ENCODE assay signal across 18 cellular contexts in the genomic region with DNA sequence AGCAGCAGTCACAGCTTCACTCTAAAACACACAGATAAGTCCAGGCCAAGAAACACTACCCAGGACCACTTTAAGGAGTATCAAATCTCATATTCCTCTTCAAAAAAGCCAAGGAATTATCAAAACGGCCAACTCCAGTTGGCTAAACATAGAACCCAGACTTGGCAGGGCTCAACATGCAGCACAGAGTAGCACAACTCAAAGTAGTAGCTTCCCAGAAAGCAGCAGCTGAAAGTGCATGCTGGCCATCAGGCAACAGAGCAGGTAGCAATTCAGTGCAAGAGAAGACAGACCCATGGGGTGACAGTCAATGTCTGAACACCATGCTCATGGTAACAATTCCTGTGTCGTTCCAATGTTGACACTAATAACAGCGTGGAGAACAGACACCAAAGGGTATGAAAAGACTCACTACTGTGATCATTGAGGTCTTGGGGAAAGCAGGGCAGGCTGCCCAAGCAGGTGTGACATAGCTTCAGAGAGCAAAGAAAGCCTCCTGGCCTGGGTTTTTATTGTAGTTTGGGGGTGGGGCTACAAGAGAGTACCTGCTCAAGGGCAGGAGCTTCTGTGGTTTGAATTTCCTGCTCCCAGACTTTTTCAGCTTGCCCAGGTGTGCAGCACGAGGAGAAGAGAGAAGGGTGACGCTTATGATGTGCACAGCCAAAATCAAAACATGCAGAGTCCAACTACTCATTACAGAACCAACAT. TPM values are rescaled to one million over a fixed set of nuclear protein-coding genes. Genes with fewer than 3 reads are reported as not detected.
DNase-seq lines count a peak whose midpoint lies in the region; ATAC-seq and TF ChIP-seq lines count a peak whose summit lies in the region.
"Had no signal": no experiment of that assay in that cellular context is flagged by ENCODE, and none has a peak within 500 bp of the region (broad histone marks: within the 10 kb centered on the region; RNA-seq: fewer than 3 reads in every experiment).

No MANE protein-coding gene starts in this region.

- TF ChIP-seq CTCF in H9 (conservative IDR thresholded peaks at IDR 0.05) (no peak), body of pancreas (IDR thresholded peaks at IDR 0.05) (no peak), neural crest cell (conservative IDR thresholded peaks at IDR 0.05) (no peak), PC-3 (conservative IDR thresholded peaks at IDR 0.05; ENCODE audit: low read depth, low read length) (no peak)

- H3K79me2 ChIP-seq in H9 (ENCODE audit: insufficient read depth, low read length) (0 out of 2 replicates have a peak, but pooled peaks cover 2% of the 10 kb centered on the region), PC-3 (ENCODE audit: low read length) (no peaks in the 10 kb centered on the region)

- H3K14ac ChIP-seq in H9 (ENCODE audit: insufficient read depth, low read length): no peak overlapping the region

- H3K4me2 ChIP-seq in H9 (ENCODE audit: insufficient read depth, insufficient read length, low read length): no peak overlapping the region
- H3K4me2 ChIP-seq in PC-3 (ENCODE audit: low read length): no peak overlapping the region

- POLR2A ChIA-PET in PC-3 (lab: Charles Lee; ENCODE audit: unreplicated experiment): no interaction called here

- H3K27me3 Mint-ChIP-seq in H9 (ENCODE audit: low read depth) (no peaks in the 10 kb centered on the region), neural crest cell (ENCODE audit: low read depth) (no peaks in the 10 kb centered on the region)
- H3K27me3 Mint-ChIP-seq: activated CD8-positive, alpha-beta memory T cell treated with anti-CD3 and anti-CD28 coated beads, Interleukin-2, amount 10 ng/mL, durations not matched to agents 7 days and 5 days had no signal

- H3K79me1 ChIP-seq in H9 (ENCODE audit: insufficient read depth, low read depth, low read length, poor library complexity, severe bottlenecking): peaks cover 3% of the 10 kb centered on the region

- H3K36me3 Mint-ChIP-seq in H9 (ENCODE audit: insufficient read depth in 1 of 3, low read depth in 3 of 3): peaks cover 0 to 1% (median 0%) of the 10 kb centered on the region in 3 experiments; a peak in 3 of 7 replicates
- peaks cover 24% of the 10 kb centered on the region for H3K36me3 Mint-ChIP-seq in neural crest cell (ENCODE audit: low read depth)

- ATAC-seq in body of pancreas: peak; percentile 30
- ATAC-seq in PC-3: no peak
- ATAC-seq: activated CD8-positive, alpha-beta memory T cell treated with anti-CD3 and anti-CD28 coated beads, Interleukin-2, amount 10 ng/mL, durations not matched to agents 7 days and 5 days had no signal

- H3K4me3 Mint-ChIP-seq in H9 (no peak overlapping the region; a peak in 1 of 5 replicates), neural crest cell (peak overlapping the region; percentile 28)
- H3K4me3 Mint-ChIP-seq: activated CD8-positive, alpha-beta memory T cell treated with anti-CD3 and anti-CD28 coated beads, Interleukin-2, amount 10 ng/mL, durations not matched to agents 7 days and 5 days; activated T-helper 1 cell treated with anti-CD3 and anti-CD28 coated beads, Interleukin-12 subunit alpha, Interleukin-12 subunit beta, Interleukin-2, Interleukin-4 antibody, amounts not matched to agents 30 ng/mL and 10 ng/mL and 1 ng/mL, durations not matched to agents 14 hours and 24 hours and 36 hours had no signal

- no peaks in the 10 kb centered on the region for H3K9me2 ChIP-seq in PC-3 (replicated peaks; ENCODE audit: low read length)

- H2BK15ac ChIP-seq in H9 (ENCODE audit: low read depth, low read length): no peak overlapping the region

- no peak overlapping the region for H2BK120ac ChIP-seq in H9 (ENCODE audit: low read depth, low read length, poor library complexity, severe bottlenecking)

- H2AK5ac ChIP-seq in H9 (ENCODE audit: insufficient read length, low read length): no peak overlapping the region

- H3K4me3 ChIP-seq in body of pancreas (no peak overlapping the region), PC-3 (ENCODE audit: low read length) (no peak overlapping the region), HAP-1 (no peak overlapping the region)
- H3K4me3 ChIP-seq: breast epithelium, MG63 had no signal

- H3K56ac ChIP-seq in H9 (ENCODE audit: insufficient read length, low read depth, low read length): no peak overlapping the region

- H2BK5ac ChIP-seq in H9 (ENCODE audit: insufficient read length, low read length): peak overlapping the region; percentile 38

- no peak overlapping the region for H4K8ac ChIP-seq in H9 (replicated peaks; ENCODE audit: insufficient read length, low read depth, low read length)

- H4K20me1 ChIP-seq in H9 (ENCODE audit: control insufficient read depth, insufficient read depth, insufficient read length) (no peaks in the 10 kb centered on the region), PC-3 (ENCODE audit: low read length) (no peaks in the 10 kb centered on the region)

- no peaks in the 10 kb centered on the region for H3F3A ChIP-seq in PC-3 (ENCODE audit: low read length, unreplicated experiment)

- no peak overlapping the region for H3K9ac ChIP-seq in H9 (ENCODE audit: extremely low read depth, insufficient read length, low read length)
- no peak overlapping the region for H3K9ac ChIP-seq in PC-3 (ENCODE audit: low read length)

- peak overlapping the region; percentile 91 for H4K5ac ChIP-seq in H9 (ENCODE audit: insufficient read length, low read depth, low read length)

- H3K27me3 ChIP-seq in H9 (ENCODE audit: insufficient read depth, low read length) (no peaks in the 10 kb centered on the region), body of pancreas (no peaks in the 10 kb centered on the region), PC-3 (ENCODE audit: low read length) (no peaks in the 10 kb centered on the region), HAP-1 (ENCODE audit: low read depth) (no peaks in the 10 kb centered on the region)
- H3K27me3 ChIP-seq: breast epithelium, MG63 had no signal

- no peaks in the 10 kb centered on the region for H3K36me3 ChIP-seq in body of pancreas (replicated peaks in 1 of 2; ENCODE audit: insufficient read depth in 1 of 2, low read depth in 2 of 2)
- H3K36me3 ChIP-seq in PC-3 (ENCODE audit: low read depth, low read length): peaks cover 8% of the 10 kb centered on the region; the same call in 1 of the 2 replicates
- H3K36me3 ChIP-seq in HAP-1 (replicated peaks): no peaks in the 10 kb centered on the region
- H3K36me3 ChIP-seq: breast epithelium, MG63 had no signal

- in situ Hi-C loops in HAP-1 (cut with MboI; ENCODE audit: low sequenced_read_pairs): no loop called here

- H2AFZ ChIP-seq in H9 (ENCODE audit: low read length): no peak overlapping the region
- no peak overlapping the region for H2AFZ ChIP-seq in PC-3 (ENCODE audit: low read length)

- H3K27ac ChIP-seq in H9 (ENCODE audit: insufficient read length, low read depth, low read length): no peak overlapping the region
- H3K27ac ChIP-seq in body of pancreas: peak overlapping the region in 1 of 4 donors; percentile 5
- no peak overlapping the region for H3K27ac ChIP-seq in PC-3 (ENCODE audit: low read length)
- H3K27ac ChIP-seq: breast epithelium, epithelial cell of prostate, HL-60 had no signal

- no peak overlapping the region for H2BK12ac ChIP-seq in H9 (ENCODE audit: insufficient read length, low read depth, low read length)

- H3K18ac ChIP-seq in H9 (ENCODE audit: insufficient read length, low read depth, low read length): no peak overlapping the region

- H3T11ph ChIP-seq in H9 (ENCODE audit: low read length): no peak overlapping the region

- H3K4me1 Mint-ChIP-seq in H9 (peaks cover 5 to 10% of the 10 kb centered on the region in 2 experiments), neural crest cell (peaks cover 16% of the 10 kb centered on the region)

- DNase-seq in NCI-H2081 (lab: John Stamatoyannopoulos, UW) (peak; percentile 11 to 55), NCI-H2081 treated with DMSO at 0.1 percent for 48 hours (lab: John Stamatoyannopoulos, UW) (no peak), H9 (no peak), body of pancreas (peak in 1 of 4 donors; percentile 35), neural crest cell (ENCODE audit: low read depth, low spot score) (no peak), PC-3 (no peak), HPDE6-E6E7 (ENCODE audit: extremely low spot score) (no peak), HAP-1 (ENCODE audit: low spot score in 2 of 2) (no peak)
- DNase-seq: activated CD8-positive, alpha-beta memory T cell treated with anti-CD3 and anti-CD28 coated beads, Interleukin-2, amount 10 ng/mL, durations not matched to agents 7 days and 5 days; hippocampal formation; IMR-90; mammary epithelial cell; MG63; NCI-H1694 treated with DMSO at 0.1 percent for 48 hours had no signal

- H3K4ac ChIP-seq in H9 (ENCODE audit: low read depth, low read length): no peak overlapping the region

- no CpG with 5 or more reads among the region's 5 CpGs for WGBS in H9 (ENCODE audit: extremely low coverage, insufficient read length, low lambda C conversion rate)
- WGBS in body of pancreas, 2 donors: 39 to 45% methylated on average over 5 of the region's 5 CpGs

- CTCF ChIA-PET in PC-3 (lab: Charles Lee): no interaction called here

- H3K27ac Mint-ChIP-seq in H9 (peak overlapping the region in 1 of 3 experiments; percentile 68; a peak in 3 of 7 replicates), neural crest cell (ENCODE audit: unreplicated experiment) (no peak overlapping the region)
- H3K27ac Mint-ChIP-seq: activated CD8-positive, alpha-beta memory T cell treated with anti-CD3 and anti-CD28 coated beads, Interleukin-2, amount 10 ng/mL, durations not matched to agents 7 days and 5 days; activated T-helper 1 cell treated with anti-CD3 and anti-CD28 coated beads, Interleukin-12 subunit alpha, Interleukin-12 subunit beta, Interleukin-2, Interleukin-4 antibody, amounts not matched to agents 30 ng/mL and 10 ng/mL and 1 ng/mL, durations not matched to agents 14 hours and 24 hours and 36 hours had no signal

- no TSS peak for BruUV-seq in PC-3 (replicated peaks; lab: Mats Ljungman, UMichigan)

- H3K23ac ChIP-seq in H9 (ENCODE audit: insufficient read length, low read depth, low read length): no peak overlapping the region

- H3K9me3 Mint-ChIP-seq in H9: peaks cover 0 to 21% of the 10 kb centered on the region in 2 experiments; a peak in 3 of 5 replicates
- H3K9me3 Mint-ChIP-seq in neural crest cell: peaks cover 12% of the 10 kb centered on the region

- intact Hi-C loops in body of pancreas (cut with DNase I): no loop called here
- intact Hi-C loops in PC-3 (cut with micrococcal nuclease): no loop called here

- no peak overlapping the region for H4K91ac ChIP-seq in H9 (ENCODE audit: insufficient read length, low read depth, low read length)

- H3K4me1 ChIP-seq in H9 (ENCODE audit: insufficient read depth, low read length) (no peaks in the 10 kb centered on the region), body of pancreas (peaks cover 14% of the 10 kb centered on the region), PC-3 (ENCODE audit: insufficient read depth, low read length) (no peaks in the 10 kb centered on the region), HAP-1 (no peaks in the 10 kb centered on the region)
- H3K4me1 ChIP-seq: breast epithelium had no signal

- H2BK20ac ChIP-seq in H9 (ENCODE audit: low read depth, low read length, poor library complexity, severe bottlenecking): no peak overlapping the region

- no peaks in the 10 kb centered on the region for H3K23me2 ChIP-seq in H9 (ENCODE audit: insufficient read length, low read depth, low read length, poor library complexity, severe bottlenecking)

- H3K9me3 ChIP-seq in H9 (ENCODE audit: control insufficient read depth, low read depth, low read length) (no peaks in the 10 kb centered on the region), body of pancreas (no peaks in the 10 kb centered on the region), PC-3 (ENCODE audit: low read length) (peaks cover 17% of the 10 kb centered on the region), HAP-1 (no peaks in the 10 kb centered on the region)

- TF ChIP-seq POLR2A in body of pancreas (IDR thresholded peaks at IDR 0.05): no peak

RNA-seq across cellular contexts. Expression of a gene that starts 6.2 kb away (rescaled TPM):
- 2.1 and 3.8 TPM in 2 replicates for total RNA-seq in H9 (2021)
- total RNA-seq in body of pancreas: 1 to 10 TPM; 2.3 to 3.1 TPM
- 8.8 and 8.9 TPM in 2 replicates for total RNA-seq in neural crest cell
- 0.77 and 2.2 TPM in 2 replicates for total RNA-seq in PC-3 (2014; rRNA removed)

RNA-seq across cellular contexts. Expression of a gene that starts 37.6 kb away (rescaled TPM):
- total RNA-seq in H9 (2021) (9.4 TPM in 2 replicates), body of pancreas (1 to 10 TPM; 3.6 to 5.2 TPM), neural crest cell (9.9 and 10.3 TPM in 2 replicates), PC-3 (2014; rRNA removed) (3.4 and 3.7 TPM in 2 replicates)

Comparison
In these comparisons a context has a peak if more than half of its experiments do, and no peak if none do; other contexts are left out.
1. DNase-seq: peak in NCI-H2081 (2 of 2); none in NCI-H2081 treated with DMSO at 0.1 percent for 48 hours (single experiment), H9 (single experiment), neural crest cell (single experiment), PC-3 (single experiment), HPDE6-E6E7 (single experiment) and HAP-1 (0 of 2).